Comparison of ENCODE assay signal across 3 cellular contexts in genomic region chr3:129327510-129327909, GRCh38.
"Had no signal": no experiment of that assay in that cellular context is flagged by ENCODE, and none has a peak within 500 bp of the region (broad histone marks: within the 10 kb centered on the region; RNA-seq: fewer than 3 reads in every experiment).

No MANE protein-coding gene starts in this region.

- DNase-seq: H9, HCEC 1CT, KBM-7 had no signal
